In genomic region chr10:97761331-97761865, GRCh38 we compare ENCODE assay signal across 21 cellular contexts. TPM values are rescaled to one million over a fixed set of nuclear protein-coding genes. Genes with fewer than 3 reads are reported as not detected.
"Had no signal": no experiment of that assay in that cellular context is flagged by ENCODE, and none has a peak within 500 bp of the region (broad histone marks: within the 10 kb centered on the region; RNA-seq: fewer than 3 reads in every experiment).

No MANE protein-coding gene starts in this region.

- H3K9ac ChIP-seq: SK-N-SH had no signal

- H3K4me2 ChIP-seq: SK-N-SH had no signal

- ATAC-seq: activated CD4-positive, CD25-positive, alpha-beta regulatory T cell treated with anti-CD3 and anti-CD28 coated beads, Interleukin-2, amount 50 U/mL, for 24 hours; activated naive CD8-positive, alpha-beta T cell treated with anti-CD3 and anti-CD28 coated beads, Interleukin-2, amount 50 U/mL, for 24 hours; gastrocnemius medialis; heart left ventricle; left colon; T-cell had no signal

- H3K4me3 ChIP-seq: colonic mucosa, gastrocnemius medialis, heart left ventricle, stomach, thoracic aorta had no signal

- H3K9me3 ChIP-seq: colonic mucosa, gastrocnemius medialis, heart left ventricle, SK-N-SH, stomach, thoracic aorta had no signal

- H3K4me1 ChIP-seq: colonic mucosa, stomach had no signal

- DNase-seq: activated naive CD4-positive, alpha-beta T cell; activated naive CD8-positive, alpha-beta T cell treated with anti-CD3 and anti-CD28 coated beads, Interleukin-2, amount 50 U/mL, for 24 hours; activated T-cell treated with anti-CD3 and anti-CD28 coated beads for 4 hours; colonic mucosa; effector memory CD4-positive, alpha-beta T cell; erythroblast; gastrocnemius medialis; left colon; mesenchymal stem cell; SK-N-SH; stimulated activated CD4-positive, alpha-beta T cell treated with anti-CD3 and anti-CD28 coated beads, Interleukin-12 subunit alpha, Interleukin-12 subunit beta, amount 100 ng/mL, for 4 hours; stimulated activated CD4-positive, alpha-beta T cell treated with anti-CD3 and anti-CD28 coated beads, Interleukin-2, amount 100 ng/mL, for 24 hours; stomach; T-cell; T1000 had no signal

- H3K27me3 ChIP-seq: colonic mucosa, gastrocnemius medialis, heart left ventricle, stomach had no signal

- H3K27ac ChIP-seq: colonic mucosa, gastrocnemius medialis, stomach, thoracic aorta had no signal

- FAIRE-seq: urothelium cell line had no signal

RNA-seq across cellular contexts. Expression of gene SFRP5, which starts 10.4 kb away (rescaled TPM):
- total RNA-seq: osteocyte, pulmonary artery endothelial cell had no signal
- polyA plus RNA-seq: SK-N-SH had no signal
